Comparison of ENCODE assay signal across 22 cellular contexts in genomic region chr20:61299613-61300012, GRCh38. TPM values are rescaled to one million over a fixed set of nuclear protein-coding genes. Genes with fewer than 3 reads are reported as not detected.
DNase-seq lines count a peak whose midpoint lies in the region; ATAC-seq and TF ChIP-seq lines count a peak whose summit lies in the region.
"Had no signal": no experiment of that assay in that cellular context is flagged by ENCODE, and none has a peak within 500 bp of the region (broad histone marks: within the 10 kb centered on the region; RNA-seq: fewer than 3 reads in every experiment).

No MANE protein-coding gene starts in this region.

- H3K4me1 Mint-ChIP-seq in neural crest cell = peaks cover 38% of the 10 kb centered on the region

- peaks cover 17% of the 10 kb centered on the region for H3K36me3 ChIP-seq in RWPE2 (ENCODE audit: low read depth)
- H3K36me3 ChIP-seq: MG63, SJCRH30 had no signal

- no peak overlapping the region for H3K27ac ChIP-seq in RWPE2 (ENCODE audit: poor library complexity, severe bottlenecking)
- H3K27ac ChIP-seq: A549, GM23248, HL-60, PC-9, RWPE1, SJCRH30 had no signal

- no peaks in the 10 kb centered on the region for H3K36me3 Mint-ChIP-seq in neural crest cell (ENCODE audit: low read depth)

- peaks cover 39% of the 10 kb centered on the region for H3K4me1 ChIP-seq in RWPE2 (ENCODE audit: insufficient read depth, poor library complexity, severe bottlenecking)

- TF ChIP-seq CTCF in AG09309 (IDR thresholded peaks at IDR 0.05; ENCODE audit: control insufficient read depth, insufficient read depth, low read depth, low read length, missing control alignments) (no peak), RWPE2 (IDR thresholded peaks at IDR 0.05; ENCODE audit: poor library complexity, severe bottlenecking) (no peak), neural crest cell (conservative IDR thresholded peaks at IDR 0.05) (no peak)

- no peak overlapping the region for H3K4me3 Mint-ChIP-seq in neural crest cell
- H3K4me3 Mint-ChIP-seq: HFFc6; T-helper 1 cell treated with Interleukin-12 subunit alpha and Interleukin-12 subunit beta and Interleukin-4 antibody, amounts not matched to agents 30 μg/mL and 1 μg/mL, for 36 hours had no signal

- peak overlapping the region; percentile 84 for H3K27ac Mint-ChIP-seq in neural crest cell (ENCODE audit: unreplicated experiment)
- H3K27ac Mint-ChIP-seq: HFFc6; T-helper 1 cell treated with Interleukin-12 subunit alpha and Interleukin-12 subunit beta and Interleukin-4 antibody, amounts not matched to agents 30 μg/mL and 1 μg/mL, for 36 hours had no signal

- no peaks in the 10 kb centered on the region for H3K9me3 ChIP-seq in RWPE2 (ENCODE audit: severe bottlenecking)
- H3K9me3 ChIP-seq: A549, MG63, SJCRH30 had no signal

- no peaks in the 10 kb centered on the region for H3K27me3 ChIP-seq in RWPE2 (ENCODE audit: insufficient read depth, poor library complexity, severe bottlenecking)
- H3K27me3 ChIP-seq: MG63 had no signal

- no peaks in the 10 kb centered on the region for H3K9me3 Mint-ChIP-seq in neural crest cell
- H3K9me3 Mint-ChIP-seq: HFFc6; T-helper 1 cell treated with Interleukin-12 subunit alpha and Interleukin-12 subunit beta and Interleukin-4 antibody, amounts not matched to agents 30 μg/mL and 1 μg/mL, for 36 hours had no signal

- DNase-seq in AG09309 (ENCODE audit: low read depth) = peak; percentile 5
- peak; percentile 71 for DNase-seq in DMS79 treated with DMSO at 0.1 percent for 48 hours (lab: John Stamatoyannopoulos, UW)
- peak; percentile 66 for DNase-seq in RWPE2 (ENCODE audit: low spot score)
- DNase-seq in neural crest cell (ENCODE audit: low read depth, low spot score) = no peak
- DNase-seq in Right ventricle myocardium superior = no peak
- no peak for DNase-seq in foreskin melanocyte
- no peak for DNase-seq in ACHN
- DNase-seq: EL, GM23248, HFFc6, IMR-90, MG63, NCI-H1092, NCI-H1694 treated with DMSO at 0.1 percent for 48 hours, NCI-H82, PC-9, SJCRH30 had no signal

- in situ Hi-C loops in ACHN (cut with HindIII; ENCODE audit: low pct_ligation_motif_present, low pct_unique_long_range_greater_than_20kb, low sequenced_read_pairs) = no loop called here

- no peak for ATAC-seq in RWPE2 (ENCODE audit: low read depth)
- ATAC-seq in Right ventricle myocardium superior (ENCODE audit: poor library complexity) = no peak
- ATAC-seq: A549 had no signal

- no peaks in the 10 kb centered on the region for H3K27me3 Mint-ChIP-seq in neural crest cell (ENCODE audit: low read depth)

- H3K4me3 ChIP-seq in AG09309 (ENCODE audit: control insufficient read depth, low read depth, low read length) = no peak overlapping the region
- no peak overlapping the region for H3K4me3 ChIP-seq in RWPE2 (ENCODE audit: severe bottlenecking)
- H3K4me3 ChIP-seq: A549, GM23248, MG63, PC-9, SJCRH30 had no signal

- intact Hi-C loops in Right ventricle myocardium superior (cut with DNase I) = no loop called here

RNA-seq across cellular contexts. Expression of gene CDH4, which starts 47.6 kb away (rescaled TPM):
- total RNA-seq in neural crest cell (7.8 and 8.9 TPM in 2 replicates), Right ventricle myocardium superior (0.05 TPM)
- total RNA-seq: NCI-H460, PC-9 had no signal

Comparison
In these comparisons a context has a peak if more than half of its experiments do, and no peak if none do; other contexts are left out.
1. DNase-seq: peak in AG09309 (single experiment), DMS79 treated with DMSO at 0.1 percent for 48 hours (single experiment) and RWPE2 (single experiment); none in neural crest cell (single experiment), Right ventricle myocardium superior (single experiment), foreskin melanocyte (single experiment) and ACHN (single experiment).